In genomic region chr13:59745395-59745788, GRCh38 we compare ENCODE assay signal across 15 cellular contexts.
DNase-seq lines count a peak whose midpoint lies in the region; ATAC-seq, FAIRE-seq and TF ChIP-seq lines count a peak whose summit lies in the region.
"Had no signal": no experiment of that assay in that cellular context is flagged by ENCODE, and none has a peak within 500 bp of the region (broad histone marks: within the 10 kb centered on the region; RNA-seq: fewer than 3 reads in every experiment).

No MANE protein-coding gene starts in this region.

- TF ChIP-seq CTCF in astrocyte of the spinal cord (IDR thresholded peaks at IDR 0.05; ENCODE audit: low read depth, low read length) (no peak), kidney (IDR thresholded peaks at IDR 0.05; ENCODE audit: borderline replicate concordance, extremely low read depth, insufficient read depth) (no peak)

- H3K4me3 ChIP-seq in astrocyte of the spinal cord (ENCODE audit: low read depth, low read length) (no peak overlapping the region), kidney (ENCODE audit: low read length in 2 of 2) (no peak overlapping the region)
- H3K4me3 ChIP-seq: PC-9, tibial nerve had no signal

- H3K9ac ChIP-seq in kidney (ENCODE audit: low read length in 2 of 2) = no peak overlapping the region

- peaks cover 10 to 13% of the 10 kb centered on the region in 2 donors for H3K4me1 Mint-ChIP-seq in natural killer cell treated with Interleukin-12 subunit alpha and Interleukin-12 subunit beta and Interleukin-15 and Interleukin-18, amount 100 ng/mL, for 72 hours (ENCODE audit: low read depth in 2 of 2)
- H3K4me1 Mint-ChIP-seq: activated B cell treated with CpG ODN at 0.5 μM for 24 hours had no signal

- H3K36me3 Mint-ChIP-seq in natural killer cell treated with Interleukin-12 subunit alpha and Interleukin-12 subunit beta and Interleukin-15 and Interleukin-18, amount 100 ng/mL, for 72 hours = no peaks in the 10 kb centered on the region

- H3K9me3 ChIP-seq in kidney (ENCODE audit: control insufficient read depth in 1 of 2, low read length in 2 of 2) = no peaks in the 10 kb centered on the region
- H3K9me3 ChIP-seq: tibial nerve had no signal

- in situ Hi-C loops in astrocyte of the spinal cord (cut with HindIII; ENCODE audit: low sequenced_read_pairs) = no loop called here

- no peak for FAIRE-seq in kidney (lab: Jason Lieb, UNC)

- peak overlapping the region; percentile 13 to 30 for H3K27ac Mint-ChIP-seq in natural killer cell treated with Interleukin-12 subunit alpha and Interleukin-12 subunit beta and Interleukin-15 and Interleukin-18, amount 100 ng/mL, for 72 hours
- H3K27ac Mint-ChIP-seq: activated B cell treated with CpG ODN at 0.5 μM for 24 hours; effector memory CD8-positive, alpha-beta T cell had no signal

- no peaks in the 10 kb centered on the region for H3K36me3 ChIP-seq in kidney (ENCODE audit: control insufficient read depth in 1 of 2, insufficient read depth in 2 of 2, low read length in 2 of 2)
- H3K36me3 ChIP-seq: tibial nerve had no signal

- ATAC-seq in GM18907 (IDR thresholded peaks at IDR 0.05; ENCODE audit: unreplicated experiment) (peak; percentile 70), HG02763 (IDR thresholded peaks at IDR 0.05; ENCODE audit: unreplicated experiment) (peak; percentile 40), GM21360 (IDR thresholded peaks at IDR 0.05; ENCODE audit: unreplicated experiment) (no peak)
- ATAC-seq in natural killer cell treated with Interleukin-12 subunit alpha and Interleukin-12 subunit beta and Interleukin-15 and Interleukin-18, amount 100 ng/mL, for 72 hours = peak; percentile 20 to 46
- ATAC-seq: effector memory CD8-positive, alpha-beta T cell had no signal

- no peaks in the 10 kb centered on the region for H3K27me3 Mint-ChIP-seq in natural killer cell treated with Interleukin-12 subunit alpha and Interleukin-12 subunit beta and Interleukin-15 and Interleukin-18, amount 100 ng/mL, for 72 hours
- H3K27me3 Mint-ChIP-seq: activated B cell treated with CpG ODN at 0.5 μM for 24 hours; effector memory CD8-positive, alpha-beta T cell had no signal

- peak overlapping the region; percentile 29 for H3K4me3 Mint-ChIP-seq in natural killer cell treated with Interleukin-12 subunit alpha and Interleukin-12 subunit beta and Interleukin-15 and Interleukin-18, amount 100 ng/mL, for 72 hours
- H3K4me3 Mint-ChIP-seq: activated B cell treated with CpG ODN at 0.5 μM for 24 hours; effector memory CD8-positive, alpha-beta T cell had no signal

- H3K4me1 ChIP-seq in kidney (ENCODE audit: control insufficient read depth in 1 of 2, insufficient read depth in 1 of 2, low read depth in 1 of 2, low read length in 2 of 2) = peaks cover 0 to 5% of the 10 kb centered on the region in 2 donors
- H3K4me1 ChIP-seq: tibial nerve had no signal

- H3K9me3 Mint-ChIP-seq in natural killer cell treated with Interleukin-12 subunit alpha and Interleukin-12 subunit beta and Interleukin-15 and Interleukin-18, amount 100 ng/mL, for 72 hours = peaks cover 4% of the 10 kb centered on the region
- H3K9me3 Mint-ChIP-seq: activated B cell treated with CpG ODN at 0.5 μM for 24 hours; effector memory CD8-positive, alpha-beta T cell had no signal

- intact Hi-C loops in kidney (cut with DNase I) = no loop called here

- DNase-seq in astrocyte of the spinal cord (ENCODE audit: low read depth, low spot score) = peak; percentile 39
- no peak for DNase-seq in natural killer cell treated with Interleukin-12 subunit alpha and Interleukin-12 subunit beta and Interleukin-15 and Interleukin-18, amount 100 ng/mL, for 72 hours (ENCODE audit: low spot score)
- DNase-seq in HK-2 (ENCODE audit: unreplicated experiment) = no peak
- DNase-seq in kidney = no peak
- no peak for DNase-seq in SK-N-DZ (ENCODE audit: low spot score)
- DNase-seq: activated B cell treated with CpG ODN at 0.5 μM for 24 hours; activated effector memory CD4-positive, alpha-beta T cell treated with anti-CD3 and anti-CD28 coated beads, Interleukin-2, amount 50 U/mL, for 16 hours; Calu3; effector memory CD8-positive, alpha-beta T cell; nucleus accumbens; PC-9 had no signal

- H3K27ac ChIP-seq in kidney (ENCODE audit: low read depth in 2 of 2, low read length in 2 of 2) = no peak overlapping the region
- H3K27ac ChIP-seq: PC-9, tibial nerve had no signal
